Comparison of ENCODE assay signal across 9 cellular contexts in genomic region chr3:101685870-101686307, GRCh38. TPM values are rescaled to one million over a fixed set of nuclear protein-coding genes. Genes with fewer than 3 reads are reported as not detected.
DNase-seq lines count a peak whose midpoint lies in the region; ATAC-seq, FAIRE-seq and TF ChIP-seq lines count a peak whose summit lies in the region.
"Had no signal": no experiment of that assay in that cellular context is flagged by ENCODE, and none has a peak within 500 bp of the region (broad histone marks: within the 10 kb centered on the region; RNA-seq: fewer than 3 reads in every experiment).

No MANE protein-coding gene starts in this region.

- DNase-seq in activated CD4-positive, alpha-beta T cell treated with anti-CD3 and anti-CD28 coated beads for 36 hours: no peak
- no peak for DNase-seq in activated CD4-positive, alpha-beta T cell treated with anti-CD3 and anti-CD28 coated beads for 1 hour
- DNase-seq in MM.1S: no peak
- DNase-seq in H1 (ENCODE audit: low read depth in 1 of 2, low spot score in 2 of 2): no peak
- DNase-seq in natural killer cell treated with Interleukin-12 subunit alpha and Interleukin-12 subunit beta and Interleukin-15 and Interleukin-18, amount 100 ng/mL, for 72 hours (ENCODE audit: low spot score): no peak
- DNase-seq in NCI-H526 (lab: John Stamatoyannopoulos, UW): no peak
- DNase-seq in midbrain (lab: John Stamatoyannopoulos, UW): no peak

- no peak overlapping the region for H2BK120ac ChIP-seq in H1 (replicated peaks; ENCODE audit: low read depth, low read length)

- H3K27me3 Mint-ChIP-seq in activated CD4-positive, alpha-beta T cell treated with anti-CD3 and anti-CD28 coated beads for 36 hours: no peaks in the 10 kb centered on the region
- H3K27me3 Mint-ChIP-seq in natural killer cell treated with Interleukin-12 subunit alpha and Interleukin-12 subunit beta and Interleukin-15 and Interleukin-18, amount 100 ng/mL, for 72 hours: no peaks in the 10 kb centered on the region

- peaks cover 50% of the 10 kb centered on the region for H3K36me3 Mint-ChIP-seq in activated CD4-positive, alpha-beta T cell treated with anti-CD3 and anti-CD28 coated beads for 36 hours (ENCODE audit: low read depth)
- H3K36me3 Mint-ChIP-seq in natural killer cell treated with Interleukin-12 subunit alpha and Interleukin-12 subunit beta and Interleukin-15 and Interleukin-18, amount 100 ng/mL, for 72 hours: peaks cover 30% of the 10 kb centered on the region

- H4K91ac ChIP-seq in H1 (replicated peaks; ENCODE audit: insufficient read length, low read length): no peak overlapping the region

- H3K4ac ChIP-seq in H1 (replicated peaks; ENCODE audit: insufficient read length, low read depth, low read length): peak overlapping the region; percentile 41

- peak overlapping the region; percentile 13 for H3K14ac ChIP-seq in H1 (ENCODE audit: insufficient read length)

- peak overlapping the region; percentile 98; the same call in 1 of the 2 replicates for H4K8ac ChIP-seq in H1 (ENCODE audit: extremely low read depth, insufficient read depth, low read length)

- CTCF ChIA-PET in activated CD4-positive, alpha-beta T cell treated with anti-CD3 and anti-CD28 coated beads for 36 hours (lab: Charles Lee): interaction anchor here (1.6 to 8.5 kb wide), 2 partner anchors 10 to 23 kb away, joined by 6 to 56 read pairs; partner anchors contain the start of gene ZBTB11
- CTCF ChIA-PET in H1 (lab: Charles Lee; ENCODE audit: partially characterized antibody): interaction anchor here (0.9 to 3.8 kb wide), 4 partner anchors 9 to 21 kb away, joined by 3 to 29 read pairs (median 4); partner anchors contain the start of gene ZBTB11

- H2AFZ ChIP-seq in MM.1S (ENCODE audit: low read length) (peak overlapping the region; percentile 65), H1 (ENCODE audit: low read length) (no peak overlapping the region)

- peak overlapping the region; percentile 67; the same call in 1 of the 2 replicates for H3K27ac ChIP-seq in MM.1S (ENCODE audit: low read length)
- H3K27ac ChIP-seq in H1 (ENCODE audit: low read depth, low read length): peak overlapping the region; percentile 96

- H2BK5ac ChIP-seq in H1 (ENCODE audit: low read depth, low read length): peak overlapping the region; percentile 95

- peak overlapping the region; percentile 100 for H3K4me3 Mint-ChIP-seq in activated CD4-positive, alpha-beta T cell treated with anti-CD3 and anti-CD28 coated beads for 36 hours
- H3K4me3 Mint-ChIP-seq in natural killer cell treated with Interleukin-12 subunit alpha and Interleukin-12 subunit beta and Interleukin-15 and Interleukin-18, amount 100 ng/mL, for 72 hours: peak overlapping the region; percentile 100

- H3K23me2 ChIP-seq in H1 (ENCODE audit: low read depth, low read length): peaks cover 4% of the 10 kb centered on the region

- H3K79me2 ChIP-seq in MM.1S (ENCODE audit: low read length) (peaks cover 62% of the 10 kb centered on the region), H1 (ENCODE audit: control insufficient read depth in 1 of 2, insufficient read depth in 2 of 2, low read length in 2 of 2) (peaks cover 9 to 33% of the 10 kb centered on the region in 2 experiments)

- H4K20me1 ChIP-seq in MM.1S (ENCODE audit: insufficient read depth, low read length): no peaks in the 10 kb centered on the region; the same call in 1 of the 2 replicates
- H4K20me1 ChIP-seq in H1 (replicated peaks in 1 of 2; ENCODE audit: control insufficient read depth in 1 of 2, insufficient read depth in 2 of 2, low read length in 2 of 2): peaks cover 10% of the 10 kb centered on the region in 2 experiments

- WGBS in H1 (ENCODE audit: extremely low coverage in 1 of 2, insufficient coverage in 1 of 2, insufficient read length in 1 of 2, insufficient replicate concordance in 2 of 2, low coverage in 1 of 2, low lambda C conversion rate in 2 of 2, missing lambda C conversion rate in 1 of 2), 2 experiments: 3% methylated on average over 11 of the region's 11 CpGs; no CpG with 5 or more reads in 1 of the 2 experiments

- no peak overlapping the region for H3K23ac ChIP-seq in H1 (ENCODE audit: insufficient read length)

- no peaks in the 10 kb centered on the region for H3K9me3 Mint-ChIP-seq in activated CD4-positive, alpha-beta T cell treated with anti-CD3 and anti-CD28 coated beads for 36 hours (ENCODE audit: low read depth)
- H3K9me3 Mint-ChIP-seq in natural killer cell treated with Interleukin-12 subunit alpha and Interleukin-12 subunit beta and Interleukin-15 and Interleukin-18, amount 100 ng/mL, for 72 hours: no peaks in the 10 kb centered on the region

- H3K27me3 ChIP-seq in MM.1S (replicated peaks; ENCODE audit: insufficient read depth, low read length) (no peaks in the 10 kb centered on the region), H1 (replicated peaks in 1 of 4; ENCODE audit: control insufficient read depth in 3 of 4, extremely low read depth in 1 of 4, insufficient read depth in 3 of 4, low read length in 3 of 4) (no peaks in the 10 kb centered on the region)

- intact Hi-C loops in activated CD4-positive, alpha-beta T cell treated with anti-CD3 and anti-CD28 coated beads for 36 hours (cut with DNase I, micrococcal nuclease): loop anchor here (1.0 to 5.0 kb wide), 10 partner anchors 9 to 851 kb away; partner anchors contain the start of genes CEP97 (in 2 of the 2), NXPE3 (in 2 of the 2), ZBTB11 (in 2 of the 2) and NFKBIZ (in 1 of the 2)

- H3K56ac ChIP-seq in H1 (replicated peaks; ENCODE audit: insufficient read length, low read depth, low read length): no peak overlapping the region

- peak overlapping the region; percentile 58 for H4K5ac ChIP-seq in H1 (ENCODE audit: insufficient read length, low read depth, low read length)

- H3K4me1 ChIP-seq in MM.1S (ENCODE audit: low read length): peaks cover 11% of the 10 kb centered on the region
- H3K4me1 ChIP-seq in H1 (replicated peaks in 1 of 4; ENCODE audit: control insufficient read depth in 3 of 4, insufficient read depth in 4 of 4, low read length in 3 of 4): peaks cover 0 to 4% (median 2%) of the 10 kb centered on the region in 4 experiments; a peak in 4 of 7 replicates

- H2BK20ac ChIP-seq in H1 (ENCODE audit: low read length): no peak overlapping the region

- TF ChIP-seq CTCF in MM.1S (IDR thresholded peaks at IDR 0.05; ENCODE audit: low read length): no peak
- no peak for TF ChIP-seq CTCF in H1 (IDR thresholded peaks at IDR 0.05; ENCODE audit: control extremely low read depth in 1 of 3, insufficient read depth in 1 of 3, low read depth in 1 of 3, low read length in 3 of 3)

- no peak overlapping the region; the same call in 1 of the 2 replicates for H2BK12ac ChIP-seq in H1 (ENCODE audit: low read depth, low read length)

- H3K4me1 Mint-ChIP-seq in activated CD4-positive, alpha-beta T cell treated with anti-CD3 and anti-CD28 coated beads for 36 hours: peaks cover 45% of the 10 kb centered on the region
- H3K4me1 Mint-ChIP-seq in natural killer cell treated with Interleukin-12 subunit alpha and Interleukin-12 subunit beta and Interleukin-15 and Interleukin-18, amount 100 ng/mL, for 72 hours (ENCODE audit: low read depth in 2 of 2): peaks cover 20 to 34% of the 10 kb centered on the region in 2 donors

- H3K4me3 ChIP-seq in MM.1S (ENCODE audit: low read length): peak overlapping the region; percentile 93
- peak overlapping the region; percentile 86 to 100 (median 98) for H3K4me3 ChIP-seq in H1 (ENCODE audit: extremely low read depth in 1 of 4, insufficient read depth in 2 of 4, low read depth in 3 of 4, low read length in 4 of 4)

- no peak for TF ChIP-seq POLR2A in H1 (IDR thresholded peaks at IDR 0.05; ENCODE audit: control extremely low read depth in 1 of 2, low read depth in 2 of 2, low read length in 2 of 2)

- no peak for FAIRE-seq in H1 (lab: Jason Lieb, UNC)
- FAIRE-seq: colon had no signal

- no peak overlapping the region for H2BK15ac ChIP-seq in H1 (ENCODE audit: low read length)

- H3K27ac Mint-ChIP-seq in activated CD4-positive, alpha-beta T cell treated with anti-CD3 and anti-CD28 coated beads for 36 hours: peak overlapping the region; percentile 99
- peak overlapping the region; percentile 99 to 100 for H3K27ac Mint-ChIP-seq in natural killer cell treated with Interleukin-12 subunit alpha and Interleukin-12 subunit beta and Interleukin-15 and Interleukin-18, amount 100 ng/mL, for 72 hours

- peaks cover 10% of the 10 kb centered on the region for H3K36me3 ChIP-seq in MM.1S (replicated peaks; ENCODE audit: insufficient read depth, low read length)
- peaks cover 19 to 52% (median 44%) of the 10 kb centered on the region in 4 experiments for H3K36me3 ChIP-seq in H1 (ENCODE audit: control insufficient read depth in 2 of 4, insufficient read depth in 4 of 4, low read length in 3 of 4)

- no peak for ATAC-seq in activated CD4-positive, alpha-beta T cell treated with anti-CD3 and anti-CD28 coated beads for 36 hours
- ATAC-seq in natural killer cell treated with Interleukin-12 subunit alpha and Interleukin-12 subunit beta and Interleukin-15 and Interleukin-18, amount 100 ng/mL, for 72 hours: peak in 1 of 2 donors; percentile 5
- no peak for ATAC-seq in HG02973 (IDR thresholded peaks at IDR 0.05; ENCODE audit: unreplicated experiment)

- H3K9me2 ChIP-seq in MM.1S (replicated peaks; ENCODE audit: insufficient read depth, low read length): no peaks in the 10 kb centered on the region

- H2AK5ac ChIP-seq in H1 (ENCODE audit: low read depth, low read length): peak overlapping the region; percentile 84

- peaks cover 27% of the 10 kb centered on the region for H3F3A ChIP-seq in MM.1S (ENCODE audit: insufficient read depth, low read length)

- 0 out of 2 replicates have a peak, but pooled peaks cover 3% of the 10 kb centered on the region for H3K79me1 ChIP-seq in H1 (ENCODE audit: low read depth, low read length)

- POLR2A ChIA-PET in activated CD4-positive, alpha-beta T cell treated with anti-CD3 and anti-CD28 coated beads for 36 hours (lab: Charles Lee): interaction anchor here (0.6 to 3.4 kb wide), 9 partner anchors 9 to 827 kb away, joined by 3 to 34 read pairs (median 5); partner anchors contain the start of genes CEP97, NFKBIZ and ZBTB11
- POLR2A ChIA-PET in H1 (lab: Charles Lee; ENCODE audit: partially characterized antibody): interaction anchor here (0.7 to 12.8 kb wide), 12 partner anchors 12 to 163 kb away, joined by 3 to 308 read pairs (median 5); partner anchors contain the start of genes CEP97, NFKBIZ, PCNP and TRMT10C

- no peak for TF ChIP-seq EP300 in H1 (IDR thresholded peaks at IDR 0.05; ENCODE audit: borderline replicate concordance in 1 of 2, low read depth in 2 of 2, low read length in 2 of 2)

- H3K18ac ChIP-seq in H1 (ENCODE audit: extremely low read depth, low read length): no peak overlapping the region

- TF ChIP-seq RAD21 in H1 (IDR thresholded peaks at IDR 0.05 in 1 of 2, conservative IDR thresholded peaks at IDR 0.05 in 1 of 2; ENCODE audit: low read depth in 2 of 2, low read length in 2 of 2): no peak

- H3K9ac ChIP-seq in MM.1S (ENCODE audit: low read length) (peak overlapping the region; percentile 92), H1 (replicated peaks in 1 of 4; ENCODE audit: extremely low read depth in 1 of 4, low read depth in 3 of 4, low read length in 3 of 4) (peak overlapping the region; percentile 97 to 100 (median 99))

- H3K9me3 ChIP-seq in MM.1S (replicated peaks; ENCODE audit: insufficient read depth, low read length) (no peaks in the 10 kb centered on the region), H1 (ENCODE audit: insufficient read depth in 2 of 2, low read depth in 1 of 2, low read length in 1 of 2) (no peaks in the 10 kb centered on the region)

- H3K4me2 ChIP-seq in MM.1S (ENCODE audit: low read depth, low read length) (peak overlapping the region; percentile 80), H1 (ENCODE audit: insufficient read depth in 1 of 2, low read depth in 2 of 2, low read length in 2 of 2) (peak overlapping the region; percentile 80 to 88)

RNA-seq across cellular contexts. Expression of gene RPL24, which starts 0.6 kb away (rescaled TPM):
- total RNA-seq in activated CD4-positive, alpha-beta T cell treated with anti-CD3 and anti-CD28 coated beads for 36 hours: 1,000 to 10,000 TPM; 1,807 to 1,945 TPM
- 1,933 and 1,965 TPM in 2 replicates for total RNA-seq in H1 (2021; fragmentation: NEBNext Ultra II Directional; extraction: Animal tissue kit (Norgen Biotek cat#: 25700))
- polyA plus RNA-seq in H1 (2011; rRNA removed): 569 and 939 TPM in 2 replicates
- 1,939 TPM for polyA plus RNA-seq in H1 (2011; cell fraction: cytosol; rRNA removed)
- 877 TPM for polyA plus RNA-seq in H1 (2011; cell fraction: nucleus; rRNA removed)
- 1,760 to 2,308 TPM (median 2,004 TPM) in 4 replicates for polyA plus RNA-seq in H1 (2012, experiment 1 of 2)
- polyA plus RNA-seq in H1 (2012, experiment 2 of 2): 2,317 TPM
- polyA plus RNA-seq in H1 (2013, experiment 1 of 2): 3,499 TPM
- polyA plus RNA-seq in H1 (2013, experiment 2 of 2): 3,466 TPM
- polyA minus RNA-seq in H1 (2011; rRNA and poly(A)+ RNA removed): 323 and 330 TPM in 2 replicates
- 341 TPM for polyA minus RNA-seq in H1 (2011; cell fraction: cytosol; rRNA and poly(A)+ RNA removed)
- 693 TPM for polyA minus RNA-seq in H1 (2011; cell fraction: nucleus; rRNA and poly(A)+ RNA removed)
- 100 to 1,000 TPM; 677 to 822 TPM for total RNA-seq in natural killer cell treated with Interleukin-12 subunit alpha and Interleukin-12 subunit beta and Interleukin-15 and Interleukin-18, amount 100 ng/mL, for 72 hours

RNA-seq across cellular contexts. Expression of gene ZBTB11, which starts 9.0 kb away (rescaled TPM):
- total RNA-seq in activated CD4-positive, alpha-beta T cell treated with anti-CD3 and anti-CD28 coated beads for 36 hours: 10 to 100 TPM; 25.1 to 26.0 TPM
- 14.0 and 14.3 TPM in 2 replicates for total RNA-seq in H1 (2021; fragmentation: NEBNext Ultra II Directional; extraction: Animal tissue kit (Norgen Biotek cat#: 25700))
- 2.7 and 3.0 TPM in 2 replicates for polyA plus RNA-seq in H1 (2011; rRNA removed)
- polyA plus RNA-seq in H1 (2011; cell fraction: cytosol; rRNA removed): 4.9 TPM
- 4.0 TPM for polyA plus RNA-seq in H1 (2011; cell fraction: nucleus; rRNA removed)
- polyA plus RNA-seq in H1 (2012, experiment 1 of 2): 4.6 to 10.1 TPM (median 5.8 TPM) in 4 replicates
- polyA plus RNA-seq in H1 (2012, experiment 2 of 2): 0.52 TPM
- polyA plus RNA-seq in H1 (2013, experiment 1 of 2): 7.0 TPM
- polyA plus RNA-seq in H1 (2013, experiment 2 of 2): 6.1 TPM
- 9.8 and 15.0 TPM in 2 replicates for polyA minus RNA-seq in H1 (2011; rRNA and poly(A)+ RNA removed)
- polyA minus RNA-seq in H1 (2011; cell fraction: cytosol; rRNA and poly(A)+ RNA removed): 15.0 TPM
- 20.7 TPM for polyA minus RNA-seq in H1 (2011; cell fraction: nucleus; rRNA and poly(A)+ RNA removed)
- 10 to 100 TPM; 27.7 to 35.8 TPM for total RNA-seq in natural killer cell treated with Interleukin-12 subunit alpha and Interleukin-12 subunit beta and Interleukin-15 and Interleukin-18, amount 100 ng/mL, for 72 hours

RNA-seq across cellular contexts. Expression of gene CEP97, which starts 38.5 kb away (rescaled TPM):
- 10 to 100 TPM; 18.1 to 20.0 TPM for total RNA-seq in activated CD4-positive, alpha-beta T cell treated with anti-CD3 and anti-CD28 coated beads for 36 hours
- 13.2 and 15.1 TPM in 2 replicates for total RNA-seq in H1 (2021; fragmentation: NEBNext Ultra II Directional; extraction: Animal tissue kit (Norgen Biotek cat#: 25700))
- polyA plus RNA-seq in H1 (2011; rRNA removed): 1.6 and 1.9 TPM in 2 replicates
- 1.6 TPM for polyA plus RNA-seq in H1 (2011; cell fraction: cytosol; rRNA removed)
- polyA plus RNA-seq in H1 (2011; cell fraction: nucleus; rRNA removed): 1.4 TPM
- 3.2 to 6.4 TPM (median 4.5 TPM) in 4 replicates for polyA plus RNA-seq in H1 (2012, experiment 1 of 2)
- polyA plus RNA-seq in H1 (2012, experiment 2 of 2): 0.25 TPM
- polyA plus RNA-seq in H1 (2013, experiment 1 of 2): 3.8 TPM
- polyA plus RNA-seq in H1 (2013, experiment 2 of 2): 3.9 TPM
- polyA minus RNA-seq in H1 (2011; rRNA and poly(A)+ RNA removed): 9.1 and 12.2 TPM in 2 replicates
- 4.3 TPM for polyA minus RNA-seq in H1 (2011; cell fraction: cytosol; rRNA and poly(A)+ RNA removed)
- 8.8 TPM for polyA minus RNA-seq in H1 (2011; cell fraction: nucleus; rRNA and poly(A)+ RNA removed)
- total RNA-seq in natural killer cell treated with Interleukin-12 subunit alpha and Interleukin-12 subunit beta and Interleukin-15 and Interleukin-18, amount 100 ng/mL, for 72 hours: 10 to 100 TPM; 16.4 to 25.6 TPM
